In the genomic region with DNA sequence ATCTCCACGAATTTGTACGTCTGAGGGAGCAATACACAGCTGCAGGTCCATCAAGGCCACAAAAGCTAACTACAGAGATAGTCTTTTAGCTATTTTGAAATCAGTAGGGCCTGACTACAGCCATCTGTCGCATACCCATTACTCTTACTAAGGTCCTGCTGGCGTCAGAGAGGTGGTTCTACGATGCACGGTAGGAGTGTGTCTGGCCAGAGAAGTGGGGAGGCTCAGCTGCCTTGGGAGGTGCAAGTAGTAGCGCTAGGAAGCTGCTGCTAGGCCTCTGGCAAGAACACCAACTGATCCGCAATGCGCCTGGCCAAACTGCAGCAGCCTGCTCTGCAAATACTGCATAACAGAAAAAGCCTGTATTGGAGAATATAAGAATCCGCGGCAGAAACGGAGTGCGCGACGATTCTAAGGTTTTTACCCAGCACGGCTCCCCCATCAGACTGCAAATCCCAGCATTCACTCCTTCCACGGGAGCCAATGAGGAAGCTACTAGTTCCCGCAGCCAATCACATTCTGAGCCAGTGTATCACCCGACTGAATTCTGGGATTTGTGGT, we compare ENCODE assay signal across 8 cellular contexts. TPM values are rescaled to one million over a fixed set of nuclear protein-coding genes. Genes with fewer than 3 reads are reported as not detected.
DNase-seq lines count a peak whose midpoint lies in the region; ATAC-seq, FAIRE-seq and TF ChIP-seq lines count a peak whose summit lies in the region.

No MANE protein-coding gene starts in this region.

- TF ChIP-seq CTCF in A673 (conservative IDR thresholded peaks at IDR 0.05; ENCODE audit: low read depth, low read length) (no peak), activated B cell treated with CpG ODN at 0.5 μM for 24 hours (IDR thresholded peaks at IDR 0.05) (no peak), keratinocyte (optimal IDR thresholded peaks at IDR 0.05 in 1 of 3, IDR thresholded peaks at IDR 0.05 in 1 of 3, conservative IDR thresholded peaks at IDR 0.05 in 1 of 3; ENCODE audit: extremely low read depth in 1 of 3, insufficient read depth in 2 of 3, low read length in 3 of 3) (no peak)

- dilution Hi-C loops in keratinocyte (cut with MboI; ENCODE audit: extremely low pct_ligation_motif_present, low sequenced_read_pairs): no loop called here

- H2AFZ ChIP-seq in keratinocyte (ENCODE audit: control insufficient read depth, low read length): peak overlapping the region; percentile 97

- TSS peak; percentile 75 for BruUV-seq in A673 (replicated peaks; lab: Mats Ljungman, UMichigan)

- H3K4me1 ChIP-seq in A673 (ENCODE audit: insufficient read depth, low read length, poor library complexity, severe bottlenecking): peaks cover 21% of the 10 kb centered on the region
- peaks cover 12% of the 10 kb centered on the region for H3K4me1 ChIP-seq in keratinocyte (ENCODE audit: control insufficient read depth, extremely low read depth, insufficient read depth, low read length)

- H3K27me3 Mint-ChIP-seq in activated B cell treated with CpG ODN at 0.5 μM for 24 hours: no peaks in the 10 kb centered on the region

- no peaks in the 10 kb centered on the region for H4K20me1 ChIP-seq in keratinocyte (ENCODE audit: control insufficient read depth, extremely low read depth, insufficient read depth, low read length)

- H3K36me3 ChIP-seq in A673 (ENCODE audit: insufficient read depth, low read length, poor library complexity, severe bottlenecking): no peaks in the 10 kb centered on the region
- H3K36me3 ChIP-seq in keratinocyte (ENCODE audit: control insufficient read depth in 2 of 2, extremely low read depth in 1 of 2, insufficient read depth in 2 of 2, low read length in 2 of 2): no peaks in the 10 kb centered on the region

- peaks cover 40% of the 10 kb centered on the region for H3K4me1 Mint-ChIP-seq in activated B cell treated with CpG ODN at 0.5 μM for 24 hours

- H3K9me1 ChIP-seq in keratinocyte (ENCODE audit: control insufficient read depth, extremely low read depth, insufficient read depth, low read length): no peaks in the 10 kb centered on the region

- H3K79me2 ChIP-seq in keratinocyte (ENCODE audit: control insufficient read depth, insufficient read depth, low read length): peaks cover 39% of the 10 kb centered on the region

- intact Hi-C loops in A673 (cut with micrococcal nuclease; ENCODE audit: unreplicated experiment): no loop called here
- intact Hi-C loops in activated B cell treated with CpG ODN at 0.5 μM for 24 hours (cut with micrococcal nuclease): loop anchor here (1.0 to 5.0 kb wide), 8 partner anchors 181 to 1969 kb away; a partner anchor contains a TSS

- peaks cover 6% of the 10 kb centered on the region for H3K36me3 Mint-ChIP-seq in activated B cell treated with CpG ODN at 0.5 μM for 24 hours (ENCODE audit: low read depth)

- peak; percentile 85 for ATAC-seq in GM18517 (IDR thresholded peaks at IDR 0.05; ENCODE audit: unreplicated experiment)
- peak; percentile 79 for ATAC-seq in HG03045 (IDR thresholded peaks at IDR 0.05; ENCODE audit: unreplicated experiment)
- ATAC-seq in activated B cell treated with CpG ODN at 0.5 μM for 24 hours (ENCODE audit: low read depth): peak; percentile 75

- FAIRE-seq in keratinocyte (lab: Jason Lieb, UNC): peak; percentile 95

- H3K9me3 Mint-ChIP-seq in activated B cell treated with CpG ODN at 0.5 μM for 24 hours: no peaks in the 10 kb centered on the region

- H3K27me3 ChIP-seq in A673 (replicated peaks; ENCODE audit: insufficient read depth, low read depth, low read length, poor library complexity) (no peaks in the 10 kb centered on the region), keratinocyte (ENCODE audit: control insufficient read depth, extremely low read depth, insufficient read depth, low read length) (no peaks in the 10 kb centered on the region)

- H3K4me3 ChIP-seq in A673 (ENCODE audit: low read depth, low read length, poor library complexity, severe bottlenecking) (peak overlapping the region; percentile 89), keratinocyte (ENCODE audit: control insufficient read depth in 2 of 3, extremely low read depth in 1 of 3, insufficient read depth in 2 of 3, low read depth in 1 of 3, low read length in 3 of 3) (peak overlapping the region; percentile 96 to 98 (median 97))

- H3K27ac ChIP-seq in A673 (ENCODE audit: low read depth, low read length, poor library complexity, severe bottlenecking) (peak overlapping the region; percentile 98), keratinocyte (ENCODE audit: control insufficient read depth, insufficient read depth, low read length) (peak overlapping the region; percentile 97)

- H3K4me2 ChIP-seq in keratinocyte (ENCODE audit: control insufficient read depth, extremely low read depth, insufficient read depth, low read depth, low read length): peak overlapping the region; percentile 91

- H3K9me3 ChIP-seq in A673 (ENCODE audit: low read depth, low read length, poor library complexity, severe bottlenecking): no peaks in the 10 kb centered on the region
- no peaks in the 10 kb centered on the region for H3K9me3 ChIP-seq in keratinocyte (ENCODE audit: control insufficient read depth, low read depth, low read length)

- POLR2A ChIA-PET in A673 (lab: Charles Lee; ENCODE audit: low non-redundant PET): interaction anchor here (0.5 kb wide), 1 partner anchor 26 kb away, joined by 3 read pairs; no protein-coding TSS in a partner anchor
- POLR2A ChIA-PET in activated B cell treated with CpG ODN at 0.5 μM for 24 hours (lab: Charles Lee): interaction anchor here (0.6 to 2.3 kb wide), 27 partner anchors 9 to 1562 kb away, joined by 3 to 19 read pairs (median 4); a partner anchor contains a TSS

- H3K9ac ChIP-seq in keratinocyte (ENCODE audit: control insufficient read depth, extremely low read depth, insufficient read depth, low read length): peak overlapping the region; percentile 90

- CTCF ChIA-PET in A673 (lab: Charles Lee): interaction anchor here (1.4 kb wide), 1 partner anchor 107 kb away, joined by 6 read pairs; no protein-coding TSS in a partner anchor
- CTCF ChIA-PET in activated B cell treated with CpG ODN at 0.5 μM for 24 hours (lab: Charles Lee): interaction anchor here (1.0 to 1.1 kb wide), 5 partner anchors 9 to 243 kb away, joined by 3 read pairs; no protein-coding TSS in a partner anchor

- DNase-seq in A673 (ENCODE audit: low spot score): peak; percentile 98
- peak; percentile 95 for DNase-seq in NCI-H2196 (lab: John Stamatoyannopoulos, UW; ENCODE audit: unreplicated experiment)
- DNase-seq in activated B cell treated with CpG ODN at 0.5 μM for 24 hours: peak; percentile 59
- DNase-seq in cerebellar cortex (ENCODE audit: low spot score): peak; percentile 99
- DNase-seq in keratinocyte (ENCODE audit: low read depth, low spot score): peak; percentile 83
- peak; percentile 42 to 71 for DNase-seq in stimulated activated CD4-positive, alpha-beta T cell treated with anti-CD3 and anti-CD28 coated beads, Interleukin-15, amount 100 ng/mL, for 1 hour (ENCODE audit: low read depth in 1 of 2, low spot score in 1 of 2)

- H3K27ac Mint-ChIP-seq in activated B cell treated with CpG ODN at 0.5 μM for 24 hours: peak overlapping the region; percentile 99

- H3K4me3 Mint-ChIP-seq in activated B cell treated with CpG ODN at 0.5 μM for 24 hours: peak overlapping the region; percentile 92

RNA-seq across cellular contexts. Expression of a gene that starts 0.7 kb away (rescaled TPM):
- total RNA-seq in A673 (2021) (195 and 196 TPM in 2 replicates), activated B cell treated with CpG ODN at 0.5 μM for 24 hours (123 and 125 TPM in 2 replicates)
- polyA plus RNA-seq in keratinocyte: 56.0 to 121 TPM (median 80.7 TPM) in 3 replicates
- polyA plus RNA-seq in keratinocyte (2011; ENCODE audit: low read depth): 57.9 TPM
- 26.7 and 56.4 TPM in 2 replicates for polyA plus RNA-seq in keratinocyte (2011; cell fraction: cytosol; rRNA removed)
- polyA plus RNA-seq in keratinocyte (2011; cell fraction: nucleus; rRNA removed): 63.0 and 86.8 TPM in 2 replicates
- polyA plus RNA-seq in keratinocyte (2012; ENCODE audit: low replicate concordance): 49.1 and 66.4 TPM in 2 replicates
- polyA minus RNA-seq in keratinocyte: 21.2 to 132 TPM (median 60.6 TPM) in 3 replicates
- polyA minus RNA-seq in keratinocyte (2011; cell fraction: cytosol; rRNA and poly(A)+ RNA removed): 62.3 TPM
- 48.9 and 141 TPM in 2 replicates for polyA minus RNA-seq in keratinocyte (2011; cell fraction: nucleus; rRNA and poly(A)+ RNA removed)

Comparison
In these comparisons a context has a peak if more than half of its experiments do, and no peak if none do; other contexts are left out.
1. Peak in every context shown above with its lines: DNase-seq, ATAC-seq, H3K4me3 ChIP-seq and H3K27ac ChIP-seq.